Comparison of ENCODE assay signal across 13 cellular contexts in the genomic region with DNA sequence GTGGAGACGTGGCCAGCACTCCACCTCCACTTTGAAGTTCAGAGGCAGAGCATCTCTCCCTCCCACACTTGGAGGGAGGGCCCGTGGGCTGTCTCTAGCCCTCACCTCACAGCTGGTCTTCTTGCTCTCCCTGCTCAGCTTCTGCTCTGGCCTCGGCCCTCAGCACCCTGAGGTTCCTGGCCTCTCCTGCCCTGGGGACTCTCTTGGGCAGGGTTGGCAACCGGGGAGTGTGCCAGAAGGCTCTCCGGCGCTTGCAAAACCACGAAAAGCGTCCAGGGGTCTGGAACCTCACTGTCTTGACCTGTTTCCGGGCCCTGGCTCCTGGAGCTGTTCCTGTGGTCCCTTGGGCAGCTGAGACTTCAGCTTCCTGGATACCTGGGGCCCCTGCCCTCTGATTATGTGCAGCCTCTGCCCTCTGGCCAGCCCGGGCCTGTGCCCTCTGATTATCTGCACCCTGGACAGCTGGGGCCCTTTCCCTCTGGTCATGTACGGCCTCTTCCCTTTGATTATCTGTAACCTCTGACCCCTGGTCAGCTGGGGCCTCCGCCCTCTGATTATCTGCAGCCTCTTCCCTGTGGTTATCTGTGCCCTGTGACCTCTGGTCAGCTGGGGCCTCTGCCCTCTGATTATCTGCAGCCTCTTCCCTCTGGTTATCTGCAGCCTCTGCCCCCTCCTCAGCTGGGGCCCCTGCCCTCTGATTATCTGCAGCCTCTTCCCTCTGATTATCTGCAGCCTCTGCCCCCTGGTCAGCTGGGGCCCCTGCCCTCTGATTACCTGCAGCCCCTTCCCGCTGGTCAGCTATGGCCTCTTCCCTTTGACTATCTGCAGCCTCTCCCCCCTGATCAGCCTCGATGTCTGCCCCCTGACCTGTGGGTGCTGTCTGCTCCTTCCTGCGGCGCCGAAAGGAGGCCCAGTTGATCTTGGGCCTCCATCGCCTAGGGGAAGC. TPM values are rescaled to one million over a fixed set of nuclear protein-coding genes. Genes with fewer than 3 reads are reported as not detected.
DNase-seq lines count a peak whose midpoint lies in the region; ATAC-seq and TF ChIP-seq lines count a peak whose summit lies in the region.
"Had no signal": no experiment of that assay in that cellular context is flagged by ENCODE, and none has a peak within 500 bp of the region (broad histone marks: within the 10 kb centered on the region; RNA-seq: fewer than 3 reads in every experiment).

No MANE protein-coding gene starts in this region.

- no peaks in the 10 kb centered on the region for H3K9me3 Mint-ChIP-seq in activated naive CD4-positive, alpha-beta T cell treated with anti-CD3 and anti-CD28 coated beads for 36 hours
- H3K9me3 Mint-ChIP-seq: activated CD4-positive, alpha-beta memory T cell treated with anti-CD3 and anti-CD28 coated beads for 36 hours; stimulated activated memory B cell treated with anti-CD40 and anti-IgM and Interleukin-4, amounts not matched to agents 10 μg/mL and 1 μg/mL and 100 μg/mL, for 72 hours had no signal

- H4K5ac ChIP-seq in IMR-90 (ENCODE audit: low read depth, low read length), result no peak overlapping the region

- 72% methylated on average over 10 of the region's 18 CpGs; no CpG with 5 or more reads in 1 of the 2 experiments for WGBS in IMR-90 (ENCODE audit: extremely low coverage in 2 of 2, insufficient read length in 1 of 2), 2 experiments
- 82% methylated on average over 18 of the region's 18 CpGs for WGBS in ectodermal cell, 2 experiments
- WGBS in mesenchymal stem cell, result 73% methylated on average over 18 of the region's 18 CpGs
- 59% methylated on average over 13 of the region's 18 CpGs for WGBS in suprapubic skin

- H3K9me1 ChIP-seq in IMR-90 (ENCODE audit: insufficient read depth, low read length), result peaks cover 3% of the 10 kb centered on the region; the same call in 1 of the 2 replicates

- H3K27me3 Mint-ChIP-seq in activated naive CD4-positive, alpha-beta T cell treated with anti-CD3 and anti-CD28 coated beads for 36 hours (ENCODE audit: low read depth), result peaks cover 79% of the 10 kb centered on the region

- peak overlapping the region; percentile 57 for H3K4me3 ChIP-seq in IMR-90 (ENCODE audit: insufficient read depth, low read depth, low read length)
- peak overlapping the region; percentile 87 for H3K4me3 ChIP-seq in ectodermal cell (ENCODE audit: insufficient read depth, low read depth, low read length)
- peak overlapping the region; percentile 70 to 71 for H3K4me3 ChIP-seq in mesenchymal stem cell (ENCODE audit: insufficient read depth in 1 of 2, low read depth in 1 of 2, low read length in 2 of 2)
- peak overlapping the region; percentile 47 for H3K4me3 ChIP-seq in suprapubic skin

- H3K23ac ChIP-seq in IMR-90 (ENCODE audit: low read depth, low read length) (peak overlapping the region; percentile 3; the same call in 1 of the 2 replicates), mesenchymal stem cell (ENCODE audit: low read length in 2 of 2) (peak overlapping the region in 1 of 2 experiments; percentile 94)

- dilution Hi-C loops in IMR-90 (cut with HindIII; ENCODE audit: low sequenced_read_pairs, unreplicated experiment), result no loop called here

- peaks cover 4% of the 10 kb centered on the region; the same call in 1 of the 2 replicates for H3K27me3 ChIP-seq in IMR-90 (ENCODE audit: control insufficient read depth, insufficient read depth, low read length)
- peaks cover 47% of the 10 kb centered on the region for H3K27me3 ChIP-seq in ectodermal cell (ENCODE audit: control insufficient read depth, insufficient read depth, low read length, poor library complexity, severe bottlenecking)
- peaks cover 0 to 46% of the 10 kb centered on the region in 2 experiments for H3K27me3 ChIP-seq in mesenchymal stem cell (ENCODE audit: control insufficient read depth in 1 of 2, insufficient read depth in 1 of 2, low read length in 2 of 2)
- H3K27me3 ChIP-seq in suprapubic skin, result peaks cover 68% of the 10 kb centered on the region

- H3K79me1 ChIP-seq in IMR-90 (ENCODE audit: low read depth in 1 of 2, low read length in 2 of 2) (peaks cover 20 to 34% of the 10 kb centered on the region in 2 experiments; a peak in 3 of 4 replicates), mesenchymal stem cell (replicated peaks; ENCODE audit: low read length, poor library complexity, severe bottlenecking) (peaks cover 22% of the 10 kb centered on the region)

- H3K27ac ChIP-seq in IMR-90 (ENCODE audit: insufficient read depth, low read length) (no peak overlapping the region), ectodermal cell (ENCODE audit: insufficient read depth, low read depth, low read length, poor library complexity, severe bottlenecking) (no peak overlapping the region), mesenchymal stem cell (ENCODE audit: low read length, poor library complexity, severe bottlenecking) (no peak overlapping the region), suprapubic skin (peak overlapping the region; percentile 7)

- no peak overlapping the region for H3K27ac Mint-ChIP-seq in activated naive CD4-positive, alpha-beta T cell treated with anti-CD3 and anti-CD28 coated beads for 36 hours
- H3K27ac Mint-ChIP-seq: activated CD4-positive, alpha-beta memory T cell treated with anti-CD3 and anti-CD28 coated beads for 36 hours; stimulated activated memory B cell treated with anti-CD40 and anti-IgM and Interleukin-4, amounts not matched to agents 10 μg/mL and 1 μg/mL and 100 μg/mL, for 72 hours had no signal

- ATAC-seq in IMR-90 (ENCODE audit: low read depth), result no peak
- no peak for ATAC-seq in HG03025 (IDR thresholded peaks at IDR 0.05; ENCODE audit: low FRiP score, unreplicated experiment)
- ATAC-seq: stimulated activated memory B cell treated with anti-CD40 and anti-IgM and Interleukin-4, amounts not matched to agents 10 μg/mL and 1 μg/mL and 100 μg/mL, for 72 hours had no signal

- no peak overlapping the region for H2BK15ac ChIP-seq in IMR-90 (ENCODE audit: low read depth, low read length)
- no peak overlapping the region for H2BK15ac ChIP-seq in mesenchymal stem cell (ENCODE audit: low read depth, poor library complexity, severe bottlenecking)

- TF ChIP-seq POLR2A in IMR-90 (IDR thresholded peaks at IDR 0.05; ENCODE audit: low read depth, low read length), result no peak
- no peak for TF ChIP-seq POLR2A in suprapubic skin (IDR thresholded peaks at IDR 0.05)

- H3K4me3 Mint-ChIP-seq in activated naive CD4-positive, alpha-beta T cell treated with anti-CD3 and anti-CD28 coated beads for 36 hours, result no peak overlapping the region
- H3K4me3 Mint-ChIP-seq: activated CD4-positive, alpha-beta memory T cell treated with anti-CD3 and anti-CD28 coated beads for 36 hours; stimulated activated memory B cell treated with anti-CD40 and anti-IgM and Interleukin-4, amounts not matched to agents 10 μg/mL and 1 μg/mL and 100 μg/mL, for 72 hours had no signal

- H3K56ac ChIP-seq in IMR-90 (ENCODE audit: extremely low read depth, insufficient read depth, low read length), result no peak overlapping the region

- TF ChIP-seq CTCF in IMR-90 (conservative IDR thresholded peaks at IDR 0.05; ENCODE audit: low read depth, low read length) (no peak), suprapubic skin (IDR thresholded peaks at IDR 0.05) (no peak)

- no peak for TF ChIP-seq RAD21 in IMR-90 (IDR thresholded peaks at IDR 0.05; ENCODE audit: low read length)

- peak overlapping the region; percentile 94 for H2AFZ ChIP-seq in IMR-90 (replicated peaks; ENCODE audit: low read length, poor library complexity)
- no peak overlapping the region for H2AFZ ChIP-seq in mesenchymal stem cell (ENCODE audit: low read depth, low read length)

- peaks cover 10% of the 10 kb centered on the region for H3K4me1 Mint-ChIP-seq in activated naive CD4-positive, alpha-beta T cell treated with anti-CD3 and anti-CD28 coated beads for 36 hours (ENCODE audit: low read depth)

- H3K18ac ChIP-seq in IMR-90 (ENCODE audit: low read depth, low read length) (no peak overlapping the region), mesenchymal stem cell (ENCODE audit: low read depth in 1 of 2, low read length in 2 of 2) (peak overlapping the region; percentile 35 to 99)

- H4K8ac ChIP-seq in IMR-90 (ENCODE audit: low read depth in 2 of 2, low read length in 2 of 2) (no peak overlapping the region), mesenchymal stem cell (ENCODE audit: low read length) (no peak overlapping the region)

- H3K36me3 Mint-ChIP-seq in activated naive CD4-positive, alpha-beta T cell treated with anti-CD3 and anti-CD28 coated beads for 36 hours (ENCODE audit: low read depth), result no peaks in the 10 kb centered on the region
- H3K36me3 Mint-ChIP-seq: activated CD4-positive, alpha-beta memory T cell treated with anti-CD3 and anti-CD28 coated beads for 36 hours; stimulated activated memory B cell treated with anti-CD40 and anti-IgM and Interleukin-4, amounts not matched to agents 10 μg/mL and 1 μg/mL and 100 μg/mL, for 72 hours had no signal

- H3K9me3 ChIP-seq in IMR-90 (ENCODE audit: control insufficient read depth, insufficient read depth, low read length), result no peaks in the 10 kb centered on the region
- H3K9me3 ChIP-seq in ectodermal cell (ENCODE audit: control insufficient read depth, low read length), result no peaks in the 10 kb centered on the region
- H3K9me3 ChIP-seq in mesenchymal stem cell (ENCODE audit: control insufficient read depth, low read length), result no peaks in the 10 kb centered on the region
- H3K9me3 ChIP-seq in suprapubic skin, result no peaks in the 10 kb centered on the region

- peak overlapping the region; percentile 66 for H2AK9ac ChIP-seq in IMR-90 (replicated peaks; ENCODE audit: low read depth, low read length, poor library complexity)

- no peak overlapping the region for H2BK120ac ChIP-seq in IMR-90 (ENCODE audit: low read depth, low read length)
- peak overlapping the region; percentile 21 for H2BK120ac ChIP-seq in mesenchymal stem cell (ENCODE audit: low read depth, low read length)

- DNase-seq in IMR-90, result no peak
- DNase-seq in mesenchymal stem cell, result no peak
- no peak for DNase-seq in suprapubic skin (ENCODE audit: low spot score in 2 of 2)
- no peak for DNase-seq in activated naive CD4-positive, alpha-beta T cell treated with anti-CD3 and anti-CD28 coated beads for 36 hours
- DNase-seq in NCI-H510A (lab: John Stamatoyannopoulos, UW), result no peak
- DNase-seq in D341Med (ENCODE audit: low spot score), result no peak
- DNase-seq: activated CD4-positive, alpha-beta memory T cell treated with anti-CD3 and anti-CD28 coated beads for 36 hours; anterior cingulate cortex; NCI-H2171 had no signal

- intact Hi-C loops in IMR-90 (cut with micrococcal nuclease), result no loop called here
- intact Hi-C loops in activated naive CD4-positive, alpha-beta T cell treated with anti-CD3 and anti-CD28 coated beads for 36 hours (cut with micrococcal nuclease), result no loop called here

- in situ Hi-C loops in IMR-90 (cut with MboI; ENCODE audit: low sequenced_read_pairs), result no loop called here

- H2BK12ac ChIP-seq in mesenchymal stem cell (ENCODE audit: low read length in 2 of 2), result peak overlapping the region in 1 of 2 experiments; percentile 54

- H3K4me1 ChIP-seq in IMR-90 (ENCODE audit: control insufficient read depth, insufficient read depth, low read length), result peaks cover 18% of the 10 kb centered on the region
- peaks cover 17% of the 10 kb centered on the region for H3K4me1 ChIP-seq in ectodermal cell (ENCODE audit: control insufficient read depth, insufficient read depth, low read length)
- peaks cover 44% of the 10 kb centered on the region for H3K4me1 ChIP-seq in mesenchymal stem cell (ENCODE audit: control insufficient read depth, insufficient read depth, low read depth, low read length)
- peaks cover 51% of the 10 kb centered on the region for H3K4me1 ChIP-seq in suprapubic skin

- H3K36me3 ChIP-seq in IMR-90 (ENCODE audit: control insufficient read depth, insufficient read depth, low read length), result peaks cover 6% of the 10 kb centered on the region; the same call in 1 of the 2 replicates
- H3K36me3 ChIP-seq in ectodermal cell (ENCODE audit: control insufficient read depth, insufficient read depth, low read length), result no peaks in the 10 kb centered on the region
- H3K36me3 ChIP-seq in mesenchymal stem cell (ENCODE audit: control insufficient read depth in 1 of 2, insufficient read depth in 2 of 2, low read depth in 1 of 2, low read length in 2 of 2), result peaks cover 0 to 16% of the 10 kb centered on the region in 2 experiments
- no peaks in the 10 kb centered on the region for H3K36me3 ChIP-seq in suprapubic skin

- H4K20me1 ChIP-seq in IMR-90 (ENCODE audit: insufficient read depth, low read length), result peaks cover 7% of the 10 kb centered on the region

- no peak for TF ChIP-seq EP300 in suprapubic skin (IDR thresholded peaks at IDR 0.05)

- H2BK5ac ChIP-seq in IMR-90 (ENCODE audit: low read depth, low read length, poor library complexity, severe bottlenecking) (no peak overlapping the region), mesenchymal stem cell (ENCODE audit: low read depth, low read length, poor library complexity, severe bottlenecking) (no peak overlapping the region)

- H3K9ac ChIP-seq in IMR-90 (ENCODE audit: low read depth, low read length), result peak overlapping the region; percentile 38; the same call in 1 of the 2 replicates
- peak overlapping the region; percentile 82 for H3K9ac ChIP-seq in mesenchymal stem cell (ENCODE audit: low read length)

- H3K4ac ChIP-seq in IMR-90 (ENCODE audit: low read depth, low read length) (0 out of 2 replicates have a peak overlapping the region, but pooled peaks have one; percentile 38), mesenchymal stem cell (ENCODE audit: low read depth in 1 of 2, low read length in 2 of 2) (peak overlapping the region in 1 of 2 experiments; percentile 100)

- CTCF ChIA-PET in IMR-90 (lab: Yijun Ruan, JAX), result no interaction called here
- CTCF ChIA-PET in activated naive CD4-positive, alpha-beta T cell treated with anti-CD3 and anti-CD28 coated beads for 36 hours (lab: Charles Lee), result interaction anchor here (0.6 to 1.0 kb wide), 3 partner anchors 93 to 382 kb away, joined by 4 to 9 read pairs (median 4); no protein-coding TSS in a partner anchor

- peak overlapping the region; percentile 78 for H3K14ac ChIP-seq in IMR-90 (replicated peaks; ENCODE audit: low read depth, low read length)
- peak overlapping the region in 1 of 2 experiments; percentile 96 for H3K14ac ChIP-seq in mesenchymal stem cell (ENCODE audit: low read length in 2 of 2)

- no peak overlapping the region for H2BK20ac ChIP-seq in IMR-90 (ENCODE audit: low read depth, low read length)

- H4K91ac ChIP-seq in IMR-90 (ENCODE audit: insufficient read depth, low read depth, low read length) (no peak overlapping the region), mesenchymal stem cell (ENCODE audit: low read length) (no peak overlapping the region)

- POLR2A ChIA-PET in IMR-90 (lab: Charles Lee; ENCODE audit: unreplicated experiment), result no interaction called here

- no TSS peak for BruUV-seq in IMR-90 (replicated peaks; lab: Mats Ljungman, UMichigan)

- H2AK5ac ChIP-seq in IMR-90 (ENCODE audit: low read depth, low read length) (0 out of 2 replicates have a peak overlapping the region, but pooled peaks have one; percentile 13), mesenchymal stem cell (ENCODE audit: low read length, severe bottlenecking) (no peak overlapping the region)

- peak overlapping the region; percentile 86 for H3K4me2 ChIP-seq in IMR-90 (ENCODE audit: low read depth, low read length)
- peak overlapping the region; percentile 89 for H3K4me2 ChIP-seq in mesenchymal stem cell (ENCODE audit: low read length, poor library complexity, severe bottlenecking)

RNA-seq across cellular contexts. Expression of a gene that starts 2.0 kb away (rescaled TPM):
- total RNA-seq in IMR-90 (2012; rRNA removed) (10.2 and 10.3 TPM in 2 replicates), suprapubic skin (1 to 10 TPM; 1.6 to 6.5 (median 3.3) TPM)
- polyA plus RNA-seq in IMR-90 (2012; rRNA removed), result 8.9 and 9.3 TPM in 2 replicates
- 5.5 and 8.8 TPM in 2 replicates for polyA plus RNA-seq in IMR-90 (2012; cell fraction: cytosol; rRNA removed)
- 3.7 and 4.1 TPM in 2 replicates for polyA plus RNA-seq in IMR-90 (2012; cell fraction: nucleus; rRNA removed; ENCODE audit: low replicate concordance)
- polyA plus RNA-seq in ectodermal cell (2013, experiment 1 of 4), result 12.1 TPM
- 10.7 TPM for polyA plus RNA-seq in ectodermal cell (2013, experiment 2 of 4)
- 9.3 TPM for polyA plus RNA-seq in ectodermal cell (2013, experiment 3 of 4)
- 10.2 TPM for polyA plus RNA-seq in ectodermal cell (2013, experiment 4 of 4)
- 17.9 TPM for polyA plus RNA-seq in mesenchymal stem cell (2013, experiment 1 of 2)
- polyA plus RNA-seq in mesenchymal stem cell (2013, experiment 2 of 2), result 17.9 TPM
- not detected for total RNA-seq in activated naive CD4-positive, alpha-beta T cell treated with anti-CD3 and anti-CD28 coated beads for 36 hours
- total RNA-seq: activated CD4-positive, alpha-beta memory T cell treated with anti-CD3 and anti-CD28 coated beads for 36 hours; H4 had no signal

RNA-seq across cellular contexts. Expression of a gene that starts 17.4 kb away (rescaled TPM):
- total RNA-seq in IMR-90 (2012; rRNA removed) (under 0.01 and 0.18 TPM in 2 replicates), suprapubic skin (under 1 TPM in 1 of 4 donors, not detected in 3; 0.13 TPM)
- polyA plus RNA-seq in IMR-90 (2012; rRNA removed), result 0.09 TPM in 1 of 2 replicates, not detected in the other
- 0.03 TPM in 1 of 2 replicates, not detected in the other for polyA plus RNA-seq in IMR-90 (2012; cell fraction: cytosol; rRNA removed)
- 0.03 and 0.13 TPM in 2 replicates for polyA plus RNA-seq in IMR-90 (2012; cell fraction: nucleus; rRNA removed; ENCODE audit: low replicate concordance)
- 0.94 TPM for polyA plus RNA-seq in ectodermal cell (2013, experiment 1 of 4)
- polyA plus RNA-seq in ectodermal cell (2013, experiment 2 of 4), result 0.89 TPM
- polyA plus RNA-seq in ectodermal cell (2013, experiment 3 of 4), result 0.43 TPM
- polyA plus RNA-seq in ectodermal cell (2013, experiment 4 of 4), result 0.49 TPM
- polyA plus RNA-seq in mesenchymal stem cell (2013, experiment 1 of 2), result 0.03 TPM
- polyA plus RNA-seq in mesenchymal stem cell (2013, experiment 2 of 2), result 0.03 TPM
- total RNA-seq in activated naive CD4-positive, alpha-beta T cell treated with anti-CD3 and anti-CD28 coated beads for 36 hours, result not detected
- total RNA-seq: activated CD4-positive, alpha-beta memory T cell treated with anti-CD3 and anti-CD28 coated beads for 36 hours; H4 had no signal
